In genomic region chr2:85539361-85540130, GRCh38 we compare ENCODE assay signal across 7 cellular contexts. TPM values are rescaled to one million over a fixed set of nuclear protein-coding genes. Genes with fewer than 3 reads are reported as not detected.
DNase-seq lines count a peak whose midpoint lies in the region; ATAC-seq and TF ChIP-seq lines count a peak whose summit lies in the region.

No MANE protein-coding gene starts in this region.

- peaks cover 35% of the 10 kb centered on the region for H4K20me1 ChIP-seq in HCT116 (ENCODE audit: insufficient read depth)

- CTCF ChIA-PET in HCT116 (lab: Charles Lee): interaction anchor here (0.9 to 2.1 kb wide), 7 partner anchors 9 to 126 kb away, joined by 3 to 17 read pairs (median 4); no protein-coding TSS in a partner anchor

- H3K27ac ChIP-seq in HCT116 (ENCODE audit: low read depth, low read length): peak overlapping the region; percentile 99
- peak overlapping the region; percentile 98 to 99 (median 98) for H3K27ac ChIP-seq in right lobe of liver

- peak overlapping the region; percentile 75 for H3K4me2 ChIP-seq in HCT116 (ENCODE audit: low read length)

- H3K36me3 ChIP-seq in HCT116 (ENCODE audit: control insufficient read depth in 1 of 2, insufficient read depth in 2 of 2, low read length in 2 of 2) (peaks cover 35 to 48% of the 10 kb centered on the region in 2 experiments), right lobe of liver (peaks cover 15 to 40% (median 29%) of the 10 kb centered on the region in 4 donors)

- H3K9ac ChIP-seq in HCT116 (ENCODE audit: low read length): peak overlapping the region; percentile 94

- H3K27me3 ChIP-seq in HCT116 (ENCODE audit: insufficient read depth, low read length) (no peaks in the 10 kb centered on the region), right lobe of liver (no peaks in the 10 kb centered on the region)

- POLR2A ChIA-PET in HCT116 (lab: Charles Lee): interaction anchor here (0.8 to 15.3 kb wide), 34 partner anchors 8 to 212 kb away, joined by 3 to 236 read pairs (median 6); partner anchors contain the start of genes ELMOD3, GGCX, RETSAT and SH2D6

- H3K9me2 ChIP-seq in HCT116 (ENCODE audit: insufficient read depth): no peaks in the 10 kb centered on the region

- H3K9me3 ChIP-seq in HCT116 (ENCODE audit: control insufficient read depth in 1 of 2, insufficient read depth in 1 of 2, low read depth in 1 of 2, low read length in 2 of 2) (no peaks in the 10 kb centered on the region), right lobe of liver (no peaks in the 10 kb centered on the region)

- H3K36me3 Mint-ChIP-seq in activated CD4-positive, alpha-beta T cell treated with anti-CD3 and anti-CD28 coated beads, Interleukin-2, amount 10 ng/mL, durations not matched to agents 24 days and 14 days (ENCODE audit: low read depth): peaks cover 54% of the 10 kb centered on the region
- H3K36me3 Mint-ChIP-seq in dendritic cell treated with granulocyte-macrophage colony-stimulating factor and Interleukin-4, amounts not matched to agents 40 ng/mL and 50 ng/mL, for 4 days (ENCODE audit: low read depth): peaks cover 77% of the 10 kb centered on the region

- H3K4me3 Mint-ChIP-seq in activated CD4-positive, alpha-beta T cell treated with anti-CD3 and anti-CD28 coated beads, Interleukin-2, amount 10 ng/mL, durations not matched to agents 24 days and 14 days: peak overlapping the region; percentile 96
- peak overlapping the region; percentile 96 for H3K4me3 Mint-ChIP-seq in dendritic cell treated with granulocyte-macrophage colony-stimulating factor and Interleukin-4, amounts not matched to agents 40 ng/mL and 50 ng/mL, for 4 days

- TF ChIP-seq CTCF in GM12875 (IDR thresholded peaks at IDR 0.05; ENCODE audit: borderline replicate concordance, insufficient read depth, low read depth, low read length): no peak
- no peak for TF ChIP-seq CTCF in HCT116 (IDR thresholded peaks at IDR 0.05 in 2 of 3, conservative IDR thresholded peaks at IDR 0.05 in 1 of 3; ENCODE audit: borderline replicate concordance in 1 of 3, insufficient read depth in 1 of 3, low read depth in 2 of 3, low read length in 2 of 3)
- TF ChIP-seq CTCF in right lobe of liver (IDR thresholded peaks at IDR 0.05): no peak

- peaks cover 14 to 45% of the 10 kb centered on the region in 2 experiments; a peak in 3 of 4 replicates for H3K4me1 ChIP-seq in HCT116 (ENCODE audit: control insufficient read depth in 1 of 2, insufficient read depth in 2 of 2, low read length in 2 of 2)
- H3K4me1 ChIP-seq in right lobe of liver: peaks cover 0 to 30% (median 13%) of the 10 kb centered on the region in 4 donors

- no peak for TF ChIP-seq POLR2A in HCT116 (IDR thresholded peaks at IDR 0.05; ENCODE audit: borderline replicate concordance, extremely low read depth, insufficient read depth, insufficient read length)
- TF ChIP-seq POLR2A in right lobe of liver (IDR thresholded peaks at IDR 0.05): peak; percentile 45

- peak overlapping the region; percentile 98 for H3K27ac Mint-ChIP-seq in activated CD4-positive, alpha-beta T cell treated with anti-CD3 and anti-CD28 coated beads, Interleukin-2, amount 10 ng/mL, durations not matched to agents 24 days and 14 days
- peak overlapping the region; percentile 99 for H3K27ac Mint-ChIP-seq in dendritic cell treated with granulocyte-macrophage colony-stimulating factor and Interleukin-4, amounts not matched to agents 40 ng/mL and 50 ng/mL, for 4 days

- H3K4me1 Mint-ChIP-seq in activated CD4-positive, alpha-beta T cell treated with anti-CD3 and anti-CD28 coated beads, Interleukin-2, amount 10 ng/mL, durations not matched to agents 24 days and 14 days: peaks cover 42% of the 10 kb centered on the region
- peaks cover 58% of the 10 kb centered on the region for H3K4me1 Mint-ChIP-seq in dendritic cell treated with granulocyte-macrophage colony-stimulating factor and Interleukin-4, amounts not matched to agents 40 ng/mL and 50 ng/mL, for 4 days (ENCODE audit: low read depth)

- RAD21 ChIA-PET in HCT116 (lab: Charles Lee; ENCODE audit: low non-redundant PET in 1 of 2, low total read pairs in 2 of 2, uncharacterized antibody in 2 of 2, unreplicated experiment in 2 of 2): interaction anchor here (0.6 to 1.2 kb wide), 7 partner anchors 12 to 119 kb away, joined by 3 to 10 read pairs (median 4); partner anchors contain the start of gene VAMP8 (in 1 of the 2)

- intact Hi-C loops in HCT116 (cut with micrococcal nuclease) (loop anchor here (1.0 to 2.0 kb wide), 3 partner anchors 40 to 119 kb away; no protein-coding TSS in a partner anchor), right lobe of liver (cut with DNase I) (no loop called here)
- intact Hi-C loops in activated CD4-positive, alpha-beta T cell treated with anti-CD3 and anti-CD28 coated beads, Interleukin-2, amount 10 ng/mL, durations not matched to agents 24 days and 14 days (cut with micrococcal nuclease): loop anchor here (1.0 to 5.0 kb wide), 6 partner anchors 22 to 212 kb away; partner anchors contain the start of genes C2orf68, ELMOD3, GGCX and RETSAT
- intact Hi-C loops in dendritic cell treated with granulocyte-macrophage colony-stimulating factor and Interleukin-4, amounts not matched to agents 40 ng/mL and 50 ng/mL, for 4 days (cut with micrococcal nuclease): loop anchor here (1.0 to 5.0 kb wide), 3 partner anchors 37 to 119 kb away; no protein-coding TSS in a partner anchor

- ATAC-seq in HCT116 (peak; percentile 45), right lobe of liver (peak; percentile 43 to 60 (median 52))

- H3K79me2 ChIP-seq in HCT116 (ENCODE audit: insufficient read depth, low read length): peaks cover 65% of the 10 kb centered on the region

- DNase-seq in HCT116 (ENCODE audit: low read depth, low spot score) (no peak), NAMALWA (ENCODE audit: low spot score) (peak; percentile 61), right lobe of liver (peak; percentile 68 to 77 (median 75))
- peak; percentile 93 for DNase-seq in activated CD4-positive, alpha-beta T cell treated with anti-CD3 and anti-CD28 coated beads, Interleukin-2, amount 10 ng/mL, durations not matched to agents 24 days and 14 days
- peak; percentile 62 to 67 for DNase-seq in stimulated activated CD4-positive, alpha-beta T cell treated with anti-CD3 and anti-CD28 coated beads, Interleukin-4, amount 100 ng/mL, for 48 hours (ENCODE audit: low read depth in 2 of 2)

- peak overlapping the region; percentile 90 for H3K4me3 ChIP-seq in GM12875 (ENCODE audit: low read depth, low read length)
- H3K4me3 ChIP-seq in HCT116 (replicated peaks in 1 of 2; ENCODE audit: low read depth in 1 of 2, low read length in 2 of 2): peak overlapping the region; percentile 84 to 94
- peak overlapping the region; percentile 94 to 100 (median 99) for H3K4me3 ChIP-seq in right lobe of liver

- H3K9me3 Mint-ChIP-seq in activated CD4-positive, alpha-beta T cell treated with anti-CD3 and anti-CD28 coated beads, Interleukin-2, amount 10 ng/mL, durations not matched to agents 24 days and 14 days: no peaks in the 10 kb centered on the region
- no peaks in the 10 kb centered on the region for H3K9me3 Mint-ChIP-seq in dendritic cell treated with granulocyte-macrophage colony-stimulating factor and Interleukin-4, amounts not matched to agents 40 ng/mL and 50 ng/mL, for 4 days

- TF ChIP-seq RAD21 in HCT116 (IDR thresholded peaks at IDR 0.05; ENCODE audit: low read depth): no peak

- WGBS in right lobe of liver (ENCODE audit: insufficient coverage, low coverage, low lambda C conversion rate, missing lambda C conversion rate): 0% methylated on average over 3 of the region's 67 CpGs

- BruUV-seq in HCT116 (replicated peaks; lab: Mats Ljungman, UMichigan): no TSS peak

- H2AFZ ChIP-seq in HCT116 (ENCODE audit: low read depth, low read length, poor library complexity, severe bottlenecking): no peak overlapping the region

- H3K27me3 Mint-ChIP-seq in activated CD4-positive, alpha-beta T cell treated with anti-CD3 and anti-CD28 coated beads, Interleukin-2, amount 10 ng/mL, durations not matched to agents 24 days and 14 days: no peaks in the 10 kb centered on the region
- H3K27me3 Mint-ChIP-seq in dendritic cell treated with granulocyte-macrophage colony-stimulating factor and Interleukin-4, amounts not matched to agents 40 ng/mL and 50 ng/mL, for 4 days: no peaks in the 10 kb centered on the region

TF ChIP-seq in HCT116, 20 proteins besides CTCF, POLR2A, EP300 and RAD21:
- no peak for TF ChIP-seq YY1 (IDR thresholded peaks at IDR 0.05; ENCODE audit: extremely low read depth, insufficient replicate concordance, low read depth, low read length)
- no peak for TF ChIP-seq EZH2 (IDR thresholded peaks at IDR 0.05)
- TF ChIP-seq SIN3A (IDR thresholded peaks at IDR 0.05; ENCODE audit: low read depth): no peak
- TF ChIP-seq ZFX (IDR thresholded peaks at IDR 0.05): peak; percentile 77
- TF ChIP-seq FOSL1 (IDR thresholded peaks at IDR 0.05; ENCODE audit: low read depth): no peak
- TF ChIP-seq POLR2AphosphoS5 (IDR thresholded peaks at IDR 0.05; ENCODE audit: low read depth, low read length): peak; percentile 32

RNA-seq across cellular contexts. Expression of gene MAT2A, which starts 0.6 kb away (rescaled TPM):
- total RNA-seq in HCT116 (2021; ENCODE audit: unreplicated experiment) (444 TPM), right lobe of liver (100 to 1,000 TPM in 3 of 6 experiments, 10 to 100 TPM in 3; 57.8 to 118 (median 102) TPM)
- 132 and 245 TPM in 2 replicates for polyA plus RNA-seq in HCT116 (2012)
- total RNA-seq in activated CD4-positive, alpha-beta T cell treated with anti-CD3 and anti-CD28 coated beads, Interleukin-2, amount 10 ng/mL, durations not matched to agents 24 days and 14 days: 481 and 492 TPM in 2 replicates

RNA-seq across cellular contexts. Expression of gene GGCX, which starts 21.7 kb away (rescaled TPM):
- 43.5 TPM for total RNA-seq in HCT116 (2021; ENCODE audit: unreplicated experiment)
- polyA plus RNA-seq in HCT116 (2012): 30.1 and 32.5 TPM in 2 replicates
- total RNA-seq in activated CD4-positive, alpha-beta T cell treated with anti-CD3 and anti-CD28 coated beads, Interleukin-2, amount 10 ng/mL, durations not matched to agents 24 days and 14 days: 21.8 and 23.1 TPM in 2 replicates
- total RNA-seq in right lobe of liver: 100 to 1,000 TPM in 4 of 6 experiments, 10 to 100 TPM in 2; 89.6 to 238 (median 183) TPM

RNA-seq across cellular contexts. Expression of gene VAMP8, which starts 37.8 kb away (rescaled TPM):
- 52.6 TPM for total RNA-seq in HCT116 (2021; ENCODE audit: unreplicated experiment)
- polyA plus RNA-seq in HCT116 (2012): 69.9 and 85.7 TPM in 2 replicates
- total RNA-seq in activated CD4-positive, alpha-beta T cell treated with anti-CD3 and anti-CD28 coated beads, Interleukin-2, amount 10 ng/mL, durations not matched to agents 24 days and 14 days: 90.9 and 91.3 TPM in 2 replicates
- 100 to 1,000 TPM in 1 of 6 experiments, 10 to 100 TPM in 5; 59.5 to 107 (median 74.5) TPM for total RNA-seq in right lobe of liver

RNA-seq across cellular contexts. Expression of gene VAMP5, which starts 44.7 kb away (rescaled TPM):
- 1.9 TPM for total RNA-seq in HCT116 (2021; ENCODE audit: unreplicated experiment)
- 2.5 and 5.1 TPM in 2 replicates for polyA plus RNA-seq in HCT116 (2012)
- 33.1 and 37.9 TPM in 2 replicates for total RNA-seq in activated CD4-positive, alpha-beta T cell treated with anti-CD3 and anti-CD28 coated beads, Interleukin-2, amount 10 ng/mL, durations not matched to agents 24 days and 14 days
- 10 to 100 TPM; 27.2 to 50.1 (median 34.7) TPM for total RNA-seq in right lobe of liver

RNA-seq across cellular contexts. Expression of gene RNF181, which starts 56.0 kb away (rescaled TPM):
- 77.5 TPM for total RNA-seq in HCT116 (2021; ENCODE audit: unreplicated experiment)
- 270 and 278 TPM in 2 replicates for polyA plus RNA-seq in HCT116 (2012)
- 111 and 116 TPM in 2 replicates for total RNA-seq in activated CD4-positive, alpha-beta T cell treated with anti-CD3 and anti-CD28 coated beads, Interleukin-2, amount 10 ng/mL, durations not matched to agents 24 days and 14 days
- total RNA-seq in right lobe of liver: 100 to 1,000 TPM in 2 of 6 experiments, 10 to 100 TPM in 4; 54.5 to 123 (median 66.6) TPM

Comparison
In these comparisons a context has a peak if more than half of its experiments do, and no peak if none do; other contexts are left out.
1. intact Hi-C loops: an anchor here in HCT116 (1.0 to 2.0 kb wide), activated CD4-positive, alpha-beta T cell treated with anti-CD3 and anti-CD28 coated beads, Interleukin-2, amount 10 ng/mL, durations not matched to agents 24 days and 14 days (1.0 to 5.0 kb wide) and dendritic cell treated with granulocyte-macrophage colony-stimulating factor and Interleukin-4, amounts not matched to agents 40 ng/mL and 50 ng/mL, for 4 days (1.0 to 5.0 kb wide); none called in right lobe of liver.